In genomic region chr20:13784893-13785715, GRCh38 we compare ENCODE assay signal across 8 cellular contexts. TPM values are rescaled to one million over a fixed set of nuclear protein-coding genes. Genes with fewer than 3 reads are reported as not detected.
A peak's percentile ranks its signal among the peaks of the same experiment; 100 is the strongest.
DNase-seq lines count a peak whose midpoint lies in the region; ATAC-seq and TF ChIP-seq lines count a peak whose summit lies in the region.

Gene ESF1, minus strand, starts transcription at chr20:13784919. Its CDS starts 1,779 bp downstream, at chr20:13783140.
Gene NDUFAF5, plus strand, starts transcription at chr20:13785028. Its CDS starts 41 bp downstream, at chr20:13785069.

- H3K4me1 ChIP-seq in left ventricle myocardium inferior = peaks cover 76% of the 10 kb centered on the region

- H3K27me3 ChIP-seq in left ventricle myocardium inferior (ENCODE audit: low read depth) = no peaks in the 10 kb centered on the region

- no peaks in the 10 kb centered on the region for H3K9me3 Mint-ChIP-seq in T-helper 1 cell treated with Interleukin-12 subunit alpha and Interleukin-12 subunit beta and Interleukin-4 antibody, amounts not matched to agents 30 μg/mL and 1 μg/mL, for 36 hours
- H3K9me3 Mint-ChIP-seq in progenitor cell of endocrine pancreas (ENCODE audit: low read depth) = no peaks in the 10 kb centered on the region

- H3K4me3 Mint-ChIP-seq in T-helper 1 cell treated with Interleukin-12 subunit alpha and Interleukin-12 subunit beta and Interleukin-4 antibody, amounts not matched to agents 30 μg/mL and 1 μg/mL, for 36 hours = peak within 1 kb of the TSS; percentile 99
- peak within 1 kb of the TSS; percentile 95 for H3K4me3 Mint-ChIP-seq in progenitor cell of endocrine pancreas (ENCODE audit: low read depth)

- no peaks in the 10 kb centered on the region for H3K27me3 Mint-ChIP-seq in T-helper 1 cell treated with Interleukin-12 subunit alpha and Interleukin-12 subunit beta and Interleukin-4 antibody, amounts not matched to agents 30 μg/mL and 1 μg/mL, for 36 hours (ENCODE audit: low read depth)
- H3K27me3 Mint-ChIP-seq in progenitor cell of endocrine pancreas = no peaks in the 10 kb centered on the region

- ATAC-seq in HG02884 (IDR thresholded peaks at IDR 0.05; ENCODE audit: unreplicated experiment) = peak; percentile 97

- intact Hi-C loops in left ventricle myocardium inferior (cut with micrococcal nuclease) = no loop called here

- no peaks in the 10 kb centered on the region for H3K9me3 ChIP-seq in left ventricle myocardium inferior (replicated peaks)

- peaks cover 36% of the 10 kb centered on the region for H3K4me1 Mint-ChIP-seq in T-helper 1 cell treated with Interleukin-12 subunit alpha and Interleukin-12 subunit beta and Interleukin-4 antibody, amounts not matched to agents 30 μg/mL and 1 μg/mL, for 36 hours (ENCODE audit: low read depth)
- H3K4me1 Mint-ChIP-seq in progenitor cell of endocrine pancreas (ENCODE audit: low read depth) = peaks cover 30% of the 10 kb centered on the region

- H3K27ac ChIP-seq in left ventricle myocardium inferior (replicated peaks) = peak within 1 kb of the TSS; percentile 95

- H3K36me3 Mint-ChIP-seq in T-helper 1 cell treated with Interleukin-12 subunit alpha and Interleukin-12 subunit beta and Interleukin-4 antibody, amounts not matched to agents 30 μg/mL and 1 μg/mL, for 36 hours (ENCODE audit: low read depth) = peaks cover 27% of the 10 kb centered on the region
- H3K36me3 Mint-ChIP-seq in progenitor cell of endocrine pancreas (ENCODE audit: insufficient read depth) = peaks cover 22% of the 10 kb centered on the region

- peak within 1 kb of the TSS; percentile 97 for H3K27ac Mint-ChIP-seq in T-helper 1 cell treated with Interleukin-12 subunit alpha and Interleukin-12 subunit beta and Interleukin-4 antibody, amounts not matched to agents 30 μg/mL and 1 μg/mL, for 36 hours
- H3K27ac Mint-ChIP-seq in progenitor cell of endocrine pancreas = peak within 1 kb of the TSS; percentile 95

- peak within 1 kb of the TSS; percentile 90 for H3K4me3 ChIP-seq in left ventricle myocardium inferior

- in situ Hi-C loops in GM13977 (cut with MboI; ENCODE audit: low pct_unique_long_range_greater_than_20kb, low sequenced_read_pairs, unreplicated experiment) = no loop called here

- peaks cover 59% of the 10 kb centered on the region for H3K36me3 ChIP-seq in left ventricle myocardium inferior

- DNase-seq in GM13977 (ENCODE audit: low spot score) (peak; percentile 93), NCI-H1694 (lab: John Stamatoyannopoulos, UW) (peak; percentile 85), amniotic stem cell (lab: John Stamatoyannopoulos, UW) (peak; percentile 95), left ventricle myocardium inferior (peak; percentile 93), progenitor cell of endocrine pancreas (ENCODE audit: low spot score, unreplicated experiment) (peak; percentile 90), ureter (ENCODE audit: low spot score) (peak; percentile 95)

- no peak for TF ChIP-seq CTCF in GM13977 (IDR thresholded peaks at IDR 0.05; ENCODE audit: extremely low read depth, insufficient read depth, missing control alignments)
- no peak for TF ChIP-seq CTCF in left ventricle myocardium inferior (IDR thresholded peaks at IDR 0.05; ENCODE audit: borderline replicate concordance)
- peak; percentile 13 for TF ChIP-seq CTCF in progenitor cell of endocrine pancreas (IDR thresholded peaks at IDR 0.05; ENCODE audit: unreplicated experiment)

RNA-seq across cellular contexts. Expression of gene ESF1, which starts in this region (rescaled TPM):
- 15.5 TPM for total RNA-seq in left ventricle myocardium inferior
- 17.9 and 18.5 TPM in 2 replicates for total RNA-seq in progenitor cell of endocrine pancreas
- 18.9 TPM for total RNA-seq in ureter

RNA-seq across cellular contexts. Expression of gene NDUFAF5, which starts in this region (rescaled TPM):
- 60.2 TPM for total RNA-seq in left ventricle myocardium inferior
- 39.2 and 41.5 TPM in 2 replicates for total RNA-seq in progenitor cell of endocrine pancreas
- 51.6 TPM for total RNA-seq in ureter

Comparison
In these comparisons a context has a peak if more than half of its experiments do, and no peak if none do; other contexts are left out.
1. Peak in every context shown above with its lines: DNase-seq, ATAC-seq, H3K4me3 ChIP-seq and H3K27ac ChIP-seq.